In genomic region chr3:158789592-158789991, GRCh38 we compare ENCODE assay signal across 8 cellular contexts. TPM values are rescaled to one million over a fixed set of nuclear protein-coding genes. Genes with fewer than 3 reads are reported as not detected.
DNase-seq lines count a peak whose midpoint lies in the region; ATAC-seq, FAIRE-seq and TF ChIP-seq lines count a peak whose summit lies in the region.
"Had no signal": no experiment of that assay in that cellular context is flagged by ENCODE, and none has a peak within 500 bp of the region (broad histone marks: within the 10 kb centered on the region; RNA-seq: fewer than 3 reads in every experiment).

No MANE protein-coding gene starts in this region.

- no peaks in the 10 kb centered on the region for H3K27me3 ChIP-seq in naive thymus-derived CD4-positive, alpha-beta T cell (ENCODE audit: control insufficient read depth in 2 of 2, insufficient read depth in 2 of 2, low read length in 2 of 2)

- CTCF ChIA-PET in naive thymus-derived CD4-positive, alpha-beta T cell (lab: Charles Lee), result interaction anchor here (0.6 to 3.9 kb wide), 8 partner anchors 62 to 1974 kb away, joined by 3 to 36 read pairs (median 3); no protein-coding TSS in a partner anchor

- no peak overlapping the region for H3K4me3 Mint-ChIP-seq in chondrocyte (ENCODE audit: unreplicated experiment)
- no peak overlapping the region for H3K4me3 Mint-ChIP-seq in naive thymus-derived CD4-positive, alpha-beta T cell
- H3K4me3 Mint-ChIP-seq: dendritic cell treated with granulocyte-macrophage colony-stimulating factor and Interleukin-4, amounts not matched to agents 40 ng/mL and 50 ng/mL, for 4 days had no signal

- peaks cover 21% of the 10 kb centered on the region for H3K4me1 Mint-ChIP-seq in chondrocyte (ENCODE audit: low read depth)
- peaks cover 3 to 8% (median 4%) of the 10 kb centered on the region in 7 donors for H3K4me1 Mint-ChIP-seq in naive thymus-derived CD4-positive, alpha-beta T cell

- peak; percentile 50 for FAIRE-seq in GM18507 (lab: Jason Lieb, UNC)

- peaks cover 3% of the 10 kb centered on the region for H3K36me3 Mint-ChIP-seq in chondrocyte (ENCODE audit: low read depth)
- H3K36me3 Mint-ChIP-seq in naive thymus-derived CD4-positive, alpha-beta T cell, result no peaks in the 10 kb centered on the region

- no peak for DNase-seq in GM18507 (ENCODE audit: extremely low spot score, insufficient read length, low read depth)
- DNase-seq in NCI-H2081 (lab: John Stamatoyannopoulos, UW), result peak; percentile 21 to 32
- no peak for DNase-seq in chondrocyte (ENCODE audit: low spot score)
- DNase-seq in renal cortical epithelial cell (ENCODE audit: low read depth), result peak; percentile 70
- no peak for DNase-seq in naive thymus-derived CD4-positive, alpha-beta T cell
- DNase-seq in activated T-cell treated with anti-CD3 and anti-CD28 coated beads, Interleukin-2, amount 50 U/mL, for 48 hours, result no peak

- POLR2A ChIA-PET in naive thymus-derived CD4-positive, alpha-beta T cell (lab: Charles Lee), result interaction anchor here (0.6 to 1.5 kb wide), 3 partner anchors 12 to 129 kb away, joined by 3 to 6 read pairs (median 3); partner anchors contain the start of gene MFSD1

- peaks cover 16% of the 10 kb centered on the region for H3K9me3 Mint-ChIP-seq in chondrocyte (ENCODE audit: low read depth)
- peaks cover 0 to 3% (median 0%) of the 10 kb centered on the region in 11 donors for H3K9me3 Mint-ChIP-seq in naive thymus-derived CD4-positive, alpha-beta T cell

- H3K9me3 ChIP-seq in naive thymus-derived CD4-positive, alpha-beta T cell (ENCODE audit: control insufficient read depth in 2 of 3, low read length in 3 of 3), result no peaks in the 10 kb centered on the region

- intact Hi-C loops in naive thymus-derived CD4-positive, alpha-beta T cell (cut with micrococcal nuclease), result no loop called here

- no peak overlapping the region for H3K27ac Mint-ChIP-seq in chondrocyte (ENCODE audit: unreplicated experiment)
- no peak overlapping the region for H3K27ac Mint-ChIP-seq in naive thymus-derived CD4-positive, alpha-beta T cell
- H3K27ac Mint-ChIP-seq: dendritic cell treated with granulocyte-macrophage colony-stimulating factor and Interleukin-4, amounts not matched to agents 40 ng/mL and 50 ng/mL, for 4 days had no signal

- H3K4me3 ChIP-seq in naive thymus-derived CD4-positive, alpha-beta T cell (ENCODE audit: low read length), result no peak overlapping the region

- H3K4me1 ChIP-seq in naive thymus-derived CD4-positive, alpha-beta T cell (ENCODE audit: control insufficient read depth in 2 of 2, insufficient read depth in 2 of 2, low read length in 2 of 2), result no peaks in the 10 kb centered on the region

- no peaks in the 10 kb centered on the region for H3K27me3 Mint-ChIP-seq in chondrocyte (ENCODE audit: low read depth)
- peaks cover 0 to 3% (median 0%) of the 10 kb centered on the region in 5 donors for H3K27me3 Mint-ChIP-seq in naive thymus-derived CD4-positive, alpha-beta T cell
- H3K27me3 Mint-ChIP-seq: dendritic cell treated with granulocyte-macrophage colony-stimulating factor and Interleukin-4, amounts not matched to agents 40 ng/mL and 50 ng/mL, for 4 days had no signal

- H3K36me3 ChIP-seq in naive thymus-derived CD4-positive, alpha-beta T cell (ENCODE audit: control insufficient read depth in 2 of 3, insufficient read depth in 3 of 3, low read length in 3 of 3), result no peaks in the 10 kb centered on the region

- peak; percentile 81 for TF ChIP-seq CTCF in chondrocyte (IDR thresholded peaks at IDR 0.05)

- no peak overlapping the region for H3K27ac ChIP-seq in naive thymus-derived CD4-positive, alpha-beta T cell (ENCODE audit: low read depth, low read length)

- no peak for ATAC-seq in GM21825 (IDR thresholded peaks at IDR 0.05; ENCODE audit: unreplicated experiment)
- no peak for ATAC-seq in naive thymus-derived CD4-positive, alpha-beta T cell

RNA-seq across cellular contexts. Expression of gene MFSD1, which starts 12.3 kb away (rescaled TPM):
- total RNA-seq in chondrocyte (52.8 to 67.9 TPM (median 53.9 TPM) in 3 replicates), renal cortical epithelial cell (97.6 and 98.1 TPM in 2 replicates)
- total RNA-seq in naive thymus-derived CD4-positive, alpha-beta T cell, result 10 to 100 TPM; 24.6 to 66.0 (median 31.1) TPM
- 10 to 100 TPM; 52.9 to 54.6 TPM for polyA plus RNA-seq in naive thymus-derived CD4-positive, alpha-beta T cell

RNA-seq across cellular contexts. Expression of gene RARRES1, which starts 57.3 kb away (rescaled TPM):
- 0.95 to 1.3 TPM (median 0.99 TPM) in 3 replicates for total RNA-seq in chondrocyte
- total RNA-seq in renal cortical epithelial cell, result 7.8 and 27.5 TPM in 2 replicates
- total RNA-seq in naive thymus-derived CD4-positive, alpha-beta T cell, result not detected
- polyA plus RNA-seq in naive thymus-derived CD4-positive, alpha-beta T cell, result not detected

Comparison
In these comparisons a context has a peak if more than half of its experiments do, and no peak if none do; other contexts are left out.
1. DNase-seq: peak in NCI-H2081 (2 of 2) and renal cortical epithelial cell (single experiment); none in GM18507 (single experiment), chondrocyte (single experiment), naive thymus-derived CD4-positive, alpha-beta T cell (0 of 9) and activated T-cell treated with anti-CD3 and anti-CD28 coated beads, Interleukin-2, amount 50 U/mL, for 48 hours (0 of 2).